ENCODE assay signal across 21 cellular contexts in the genomic region with DNA sequence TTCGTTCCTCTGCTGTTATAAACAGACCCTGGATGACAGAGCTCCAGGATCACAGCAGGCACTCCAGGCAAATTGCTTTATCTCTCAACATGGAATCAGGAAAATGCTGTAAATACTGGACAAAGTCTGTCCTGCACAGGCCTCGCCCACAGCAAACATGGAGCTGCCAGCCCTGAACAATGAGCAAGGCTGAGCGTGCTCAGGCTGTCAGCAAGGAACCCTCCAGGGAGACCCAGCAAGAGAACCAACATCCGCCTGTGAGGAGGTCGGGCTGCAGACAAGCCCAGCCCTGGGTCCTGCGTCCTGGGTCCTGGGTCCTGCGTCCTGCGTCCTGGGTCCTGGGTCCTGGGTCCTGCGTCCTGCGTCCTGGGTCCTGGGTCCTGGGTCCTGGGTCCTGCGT.
DNase-seq lines count a peak whose midpoint lies in the region; ATAC-seq, FAIRE-seq and TF ChIP-seq lines count a peak whose summit lies in the region.
"Had no signal": no experiment of that assay in that cellular context is flagged by ENCODE, and none has a peak within 500 bp of the region (broad histone marks: within the 10 kb centered on the region; RNA-seq: fewer than 3 reads in every experiment).

No MANE protein-coding gene starts in this region.

- TF ChIP-seq POLR2A in Peyer's patch (IDR thresholded peaks at IDR 0.05), result no peak

- no peak overlapping the region for H3K4me3 Mint-ChIP-seq in glutamatergic neuron (ENCODE audit: unreplicated experiment)
- H3K4me3 Mint-ChIP-seq: CD8-positive, alpha-beta T cell had no signal

- no peaks in the 10 kb centered on the region for H3K36me3 Mint-ChIP-seq in glutamatergic neuron (ENCODE audit: unreplicated experiment)
- H3K36me3 Mint-ChIP-seq: CD8-positive, alpha-beta T cell had no signal

- no peak for FAIRE-seq in small intestine (lab: Jason Lieb, UNC)
- FAIRE-seq: GM12892, GM18507 had no signal

- peak overlapping the region; percentile 86 for H3K27ac Mint-ChIP-seq in glutamatergic neuron (ENCODE audit: unreplicated experiment)
- H3K27ac Mint-ChIP-seq: CD8-positive, alpha-beta T cell had no signal

- H3K9me3 Mint-ChIP-seq in glutamatergic neuron (ENCODE audit: unreplicated experiment), result peaks cover 9% of the 10 kb centered on the region
- H3K9me3 Mint-ChIP-seq: CD8-positive, alpha-beta T cell had no signal

- H3K27me3 ChIP-seq in H7 (ENCODE audit: control insufficient read depth, insufficient read depth, low read length), result no peaks in the 10 kb centered on the region
- H3K27me3 ChIP-seq in Peyer's patch, result no peaks in the 10 kb centered on the region
- H3K27me3 ChIP-seq in small intestine (ENCODE audit: control insufficient read depth in 2 of 2, insufficient read depth in 2 of 2, low read length in 2 of 2), result no peaks in the 10 kb centered on the region
- H3K27me3 ChIP-seq: BLaER1 treated with 17β-estradiol and CSF1 and Interleukin-3, amounts not matched to agents 10 nM and 100 nM had no signal

- no peak for ATAC-seq in SK-N-SH treated with all-trans-retinoic acid at 6 μM for 48 hours
- ATAC-seq: CD8-positive, alpha-beta T cell; PC-3 had no signal

- 16 to 67% (median 37%) methylated on average over 8 to 11 of the region's 11 CpGs for WGBS in small intestine, 3 donors

- H3K4me1 ChIP-seq in Peyer's patch (no peaks in the 10 kb centered on the region), small intestine (ENCODE audit: control insufficient read depth in 2 of 2, insufficient read depth in 1 of 2, low read depth in 1 of 2, low read length in 1 of 2) (no peaks in the 10 kb centered on the region)
- H3K4me1 ChIP-seq: SJCRH30 had no signal

- H3K9me3 ChIP-seq in Peyer's patch, result no peaks in the 10 kb centered on the region
- no peaks in the 10 kb centered on the region for H3K9me3 ChIP-seq in small intestine (ENCODE audit: control insufficient read depth, low read depth)
- H3K9me3 ChIP-seq: BLaER1 treated with 17β-estradiol and CSF1 and Interleukin-3, amounts not matched to agents 10 nM and 100 nM; SJCRH30 had no signal

- H3K27ac ChIP-seq in Peyer's patch, result no peak overlapping the region
- no peak overlapping the region for H3K27ac ChIP-seq in small intestine (ENCODE audit: low read depth in 1 of 2, low read length in 1 of 2)
- H3K27ac ChIP-seq: BLaER1 treated with 17β-estradiol and CSF1 and Interleukin-3, amounts not matched to agents 10 nM and 100 nM; RWPE1; SJCRH30 had no signal

- H3K36me3 ChIP-seq in H7 (replicated peaks; ENCODE audit: control insufficient read depth, insufficient read depth, low read length), result no peaks in the 10 kb centered on the region
- no peaks in the 10 kb centered on the region for H3K36me3 ChIP-seq in Peyer's patch
- H3K36me3 ChIP-seq in small intestine (ENCODE audit: control insufficient read depth in 2 of 2, insufficient read depth in 2 of 2, low read length in 2 of 2), result no peaks in the 10 kb centered on the region
- H3K36me3 ChIP-seq: BLaER1 treated with 17β-estradiol and CSF1 and Interleukin-3, amounts not matched to agents 10 nM and 100 nM; SJCRH30 had no signal

- TF ChIP-seq CTCF in Peyer's patch (IDR thresholded peaks at IDR 0.05), result no peak
- no peak for TF ChIP-seq CTCF in glutamatergic neuron (IDR thresholded peaks at IDR 0.05; ENCODE audit: partially characterized antibody, unreplicated experiment)

- peaks cover 22% of the 10 kb centered on the region for H3K4me1 Mint-ChIP-seq in glutamatergic neuron (ENCODE audit: low read depth, unreplicated experiment)

- peak; percentile 43 for DNase-seq in H7
- peak in 2 of 3 donors; percentile 60 to 61 for DNase-seq in Peyer's patch
- peak; percentile 52 for DNase-seq in glutamatergic neuron
- DNase-seq in small intestine, result peak; percentile 72
- no peak for DNase-seq in NCI-H187 treated with DMSO at 0.1 percent for 48 hours (lab: John Stamatoyannopoulos, UW)
- DNase-seq in OCI-M2 (lab: John Stamatoyannopoulos, UW; ENCODE audit: unreplicated experiment), result no peak
- DNase-seq: CD8-positive, alpha-beta T cell; DMS53; GOT3; KG1; NCI-H1105 treated with DMSO at 0.1 percent for 48 hours; NCI-H1694; NCI-H226; NCI-H524; PC-3; SJCRH30 had no signal

- H3K4me3 ChIP-seq in H7 (ENCODE audit: insufficient read depth, low read depth, low read length), result no peak overlapping the region
- no peak overlapping the region for H3K4me3 ChIP-seq in Peyer's patch
- no peak overlapping the region for H3K4me3 ChIP-seq in small intestine (ENCODE audit: low read depth in 1 of 2, low read length in 2 of 2)
- H3K4me3 ChIP-seq: BLaER1 treated with 17β-estradiol and CSF1 and Interleukin-3, amounts not matched to agents 10 nM and 100 nM; SJCRH30 had no signal

- H3K27me3 Mint-ChIP-seq in glutamatergic neuron (ENCODE audit: unreplicated experiment), result peaks cover 6% of the 10 kb centered on the region

TF ChIP-seq in SK-N-SH treated with all-trans-retinoic acid at 6 μM for 48 hours, 23 proteins besides CTCF, POLR2A, EP300 and RAD21:
- TF ChIP-seq TCF4 (CRISPR knock-in tag; IDR thresholded peaks at IDR 0.05; ENCODE audit: borderline replicate concordance) (no peak), CSRNP3 (CRISPR knock-in tag; IDR thresholded peaks at IDR 0.05) (no peak), TOX (CRISPR knock-in tag; IDR thresholded peaks at IDR 0.05; ENCODE audit: borderline replicate concordance) (no peak), PPARA (CRISPR knock-in tag; IDR thresholded peaks at IDR 0.05; ENCODE audit: borderline replicate concordance) (no peak), RARB (CRISPR knock-in tag; IDR thresholded peaks at IDR 0.05) (no peak), CSDC2 (CRISPR knock-in tag; IDR thresholded peaks at IDR 0.05) (no peak), PATZ1 (CRISPR knock-in tag; IDR thresholded peaks at IDR 0.05; ENCODE audit: borderline replicate concordance) (no peak), SNAI2 (CRISPR knock-in tag; IDR thresholded peaks at IDR 0.05) (no peak)
- TF ChIP-seq, protein P1, sequence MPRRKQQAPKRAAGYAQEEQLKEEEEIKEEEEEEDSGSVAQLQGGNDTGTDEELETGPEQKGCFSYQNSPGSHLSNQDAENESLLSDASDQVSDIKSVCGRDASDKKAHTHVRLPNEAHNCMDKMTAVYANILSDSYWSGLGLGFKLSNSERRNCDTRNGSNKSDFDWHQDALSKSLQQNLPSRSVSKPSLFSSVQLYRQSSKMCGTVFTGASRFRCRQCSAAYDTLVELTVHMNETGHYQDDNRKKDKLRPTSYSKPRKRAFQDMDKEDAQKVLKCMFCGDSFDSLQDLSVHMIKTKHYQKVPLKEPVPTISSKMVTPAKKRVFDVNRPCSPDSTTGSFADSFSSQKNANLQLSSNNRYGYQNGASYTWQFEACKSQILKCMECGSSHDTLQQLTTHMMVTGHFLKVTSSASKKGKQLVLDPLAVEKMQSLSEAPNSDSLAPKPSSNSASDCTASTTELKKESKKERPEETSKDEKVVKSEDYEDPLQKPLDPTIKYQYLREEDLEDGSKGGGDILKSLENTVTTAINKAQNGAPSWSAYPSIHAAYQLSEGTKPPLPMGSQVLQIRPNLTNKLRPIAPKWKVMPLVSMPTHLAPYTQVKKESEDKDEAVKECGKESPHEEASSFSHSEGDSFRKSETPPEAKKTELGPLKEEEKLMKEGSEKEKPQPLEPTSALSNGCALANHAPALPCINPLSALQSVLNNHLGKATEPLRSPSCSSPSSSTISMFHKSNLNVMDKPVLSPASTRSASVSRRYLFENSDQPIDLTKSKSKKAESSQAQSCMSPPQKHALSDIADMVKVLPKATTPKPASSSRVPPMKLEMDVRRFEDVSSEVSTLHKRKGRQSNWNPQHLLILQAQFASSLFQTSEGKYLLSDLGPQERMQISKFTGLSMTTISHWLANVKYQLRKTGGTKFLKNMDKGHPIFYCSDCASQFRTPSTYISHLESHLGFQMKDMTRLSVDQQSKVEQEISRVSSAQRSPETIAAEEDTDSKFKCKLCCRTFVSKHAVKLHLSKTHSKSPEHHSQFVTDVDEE (CRISPR knock-in tag; IDR thresholded peaks at IDR 0.05), result no peak
TF ChIP-seq in SK-N-SH treated with all-trans-retinoic acid at 6 μM for 48 hours: peak in this region for 0.

Comparison
In these comparisons a context has a peak if more than half of its experiments do, and no peak if none do; other contexts are left out.
1. DNase-seq: peak in H7 (single experiment), Peyer's patch (2 of 3), glutamatergic neuron (single experiment) and small intestine (single experiment); none in NCI-H187 treated with DMSO at 0.1 percent for 48 hours (single experiment) and OCI-M2 (single experiment).